ENCODE assay signal across 1 cellular context in genomic region chr2:36453652-36454051, GRCh38.
A peak's percentile ranks its signal among the peaks of the same experiment; 100 is the strongest.
TF ChIP-seq lines count a peak whose summit lies in the region.

No MANE protein-coding gene starts in this region.

TF ChIP-seq in HepG2, 621 proteins besides CTCF, POLR2A, EP300 and RAD21 (continued from another document and continues in another):
- TF ChIP-seq NFAT5 (CRISPR knock-in tag; IDR thresholded peaks at IDR 0.05) = no peak
- no peak for TF ChIP-seq KDM3A (CRISPR knock-in tag; IDR thresholded peaks at IDR 0.05; ENCODE audit: low read depth)
- peak; percentile 74; the same call in 1 of the 2 replicates for TF ChIP-seq FOSL1 (CRISPR knock-in tag; IDR thresholded peaks at IDR 0.05; ENCODE audit: borderline replicate concordance)
- no peak for TF ChIP-seq NAIF1 (CRISPR knock-in tag; IDR thresholded peaks at IDR 0.05; ENCODE audit: borderline replicate concordance)
- TF ChIP-seq ZBTB20 (CRISPR knock-in tag; IDR thresholded peaks at IDR 0.05; ENCODE audit: borderline replicate concordance, low read depth) = 0 out of 2 replicates have a peak, but pooled peaks have one; percentile 52
- TF ChIP-seq HNF4G (IDR thresholded peaks at IDR 0.05; ENCODE audit: borderline replicate concordance, low read depth, low read length) = no peak
- TF ChIP-seq HNF4G (CRISPR knock-in tag; IDR thresholded peaks at IDR 0.05; ENCODE audit: borderline replicate concordance, low read depth) = no peak
- no peak for TF ChIP-seq E2F5 (CRISPR knock-in tag; conservative IDR thresholded peaks at IDR 0.05)
- no peak for TF ChIP-seq MLX (CRISPR knock-in tag; IDR thresholded peaks at IDR 0.05)
- TF ChIP-seq ZSCAN9 (CRISPR knock-in tag; IDR thresholded peaks at IDR 0.05; ENCODE audit: borderline replicate concordance) = no peak
- TF ChIP-seq ZSCAN5A (CRISPR knock-in tag; IDR thresholded peaks at IDR 0.05; ENCODE audit: borderline replicate concordance) = no peak
- no peak for TF ChIP-seq ZNF749 (CRISPR knock-in tag; IDR thresholded peaks at IDR 0.05; ENCODE audit: borderline replicate concordance)
- TF ChIP-seq ZHX1 (CRISPR knock-in tag; IDR thresholded peaks at IDR 0.05; ENCODE audit: low read depth) = no peak
- no peak for TF ChIP-seq ATF4 (CRISPR knock-in tag; IDR thresholded peaks at IDR 0.05)
- TF ChIP-seq PCBP2 (optimal IDR thresholded peaks at IDR 0.05; ENCODE audit: low read depth, low read length, poor library complexity, severe bottlenecking) = no peak
- no peak for TF ChIP-seq ZNF10 (CRISPR knock-in tag; IDR thresholded peaks at IDR 0.05; ENCODE audit: borderline replicate concordance, low read depth)
- no peak for TF ChIP-seq ZNF543 (CRISPR knock-in tag; IDR thresholded peaks at IDR 0.05)
- peak; percentile 53; the same call in 1 of the 2 replicates for TF ChIP-seq NFIC (IDR thresholded peaks at IDR 0.05; ENCODE audit: low read length)
- TF ChIP-seq GTF2F1 (IDR thresholded peaks at IDR 0.05; ENCODE audit: low read length) = no peak
- no peak for TF ChIP-seq ZNF549 (CRISPR knock-in tag; IDR thresholded peaks at IDR 0.05)
- no peak for TF ChIP-seq ZXDC (CRISPR knock-in tag; IDR thresholded peaks at IDR 0.05)
- TF ChIP-seq TRAFD1 (CRISPR knock-in tag; IDR thresholded peaks at IDR 0.05; ENCODE audit: borderline replicate concordance) = no peak
- no peak for TF ChIP-seq ZSCAN12 (CRISPR knock-in tag; IDR thresholded peaks at IDR 0.05)
- TF ChIP-seq MXI1 (IDR thresholded peaks at IDR 0.05; ENCODE audit: borderline replicate concordance, low read depth, low read length) = no peak
- TF ChIP-seq PHF20 (CRISPR knock-in tag; IDR thresholded peaks at IDR 0.05) = no peak
- peak; percentile 28; the same call in 1 of the 2 replicates for TF ChIP-seq MIER3 (CRISPR knock-in tag; IDR thresholded peaks at IDR 0.05; ENCODE audit: borderline replicate concordance)
- no peak for TF ChIP-seq ZNF280B (CRISPR knock-in tag; IDR thresholded peaks at IDR 0.05; ENCODE audit: borderline replicate concordance)
- TF ChIP-seq MYPOP (CRISPR knock-in tag; IDR thresholded peaks at IDR 0.05) = no peak
- no peak for TF ChIP-seq ZNF580 (CRISPR knock-in tag; IDR thresholded peaks at IDR 0.05; ENCODE audit: borderline replicate concordance, low read depth)
